ENCODE assay signal across 9 cellular contexts in the genomic region with DNA sequence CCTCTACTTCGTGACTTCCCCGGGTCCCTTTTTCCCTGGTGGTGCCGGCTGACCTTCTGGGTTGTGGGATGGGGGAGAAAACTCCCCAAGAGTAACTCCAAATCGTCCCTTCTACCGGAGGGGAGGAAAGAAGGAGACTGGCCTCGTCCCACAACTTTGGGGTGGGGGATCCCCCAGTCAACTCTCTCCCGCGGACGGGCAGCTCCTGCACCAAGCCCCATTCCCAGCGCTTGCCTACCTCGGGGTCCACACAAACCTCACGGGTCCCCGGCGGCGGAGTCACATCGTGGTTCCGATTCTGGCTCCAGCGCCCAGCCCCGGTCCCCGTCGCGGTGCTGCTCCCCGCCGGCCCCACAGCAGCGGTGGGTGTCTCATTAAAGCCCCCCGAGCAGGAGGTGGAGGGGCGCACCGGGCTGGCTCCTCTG.
DNase-seq lines count a peak whose midpoint lies in the region; ATAC-seq and TF ChIP-seq lines count a peak whose summit lies in the region.
"Had no signal": no experiment of that assay in that cellular context is flagged by ENCODE, and none has a peak within 500 bp of the region (broad histone marks: within the 10 kb centered on the region; RNA-seq: fewer than 3 reads in every experiment).

No MANE protein-coding gene starts in this region.

- no peak for ATAC-seq in HG02885 (IDR thresholded peaks at IDR 0.05; ENCODE audit: poor library complexity, unreplicated experiment)
- no peak for ATAC-seq in HG02852 (IDR thresholded peaks at IDR 0.05; ENCODE audit: unreplicated experiment)
- ATAC-seq in GM18909 (IDR thresholded peaks at IDR 0.05; ENCODE audit: poor library complexity, unreplicated experiment): no peak
- no peak for ATAC-seq in GM19328 (IDR thresholded peaks at IDR 0.05; ENCODE audit: unreplicated experiment)

- H3K79me2 ChIP-seq in ACC112 (ENCODE audit: control insufficient read depth, insufficient read depth, low read length, unreplicated experiment): peaks cover 37% of the 10 kb centered on the region

- H3K27me3 ChIP-seq in ACC112 (ENCODE audit: insufficient read depth, low read length) (no peaks in the 10 kb centered on the region), HL-60 (ENCODE audit: insufficient read depth, poor library complexity, severe bottlenecking) (peaks cover 56% of the 10 kb centered on the region), duodenal mucosa (ENCODE audit: control insufficient read depth in 1 of 2, insufficient read depth in 2 of 2, low read length in 2 of 2) (peaks cover 40 to 48% of the 10 kb centered on the region in 2 donors)

- no peaks in the 10 kb centered on the region for H3K9me3 ChIP-seq in duodenal mucosa (ENCODE audit: control insufficient read depth in 1 of 2, low read length in 2 of 2)

- DNase-seq in HL-60 (ENCODE audit: low read depth in 1 of 2, low spot score in 1 of 2): no peak

- H3K4me3 Mint-ChIP-seq in nephron: peak overlapping the region; percentile 87 to 90 (median 90)

- peaks cover 49% of the 10 kb centered on the region for H3K27me3 Mint-ChIP-seq in nephron (ENCODE audit: low read depth)

- TF ChIP-seq CTCF in HL-60 (IDR thresholded peaks at IDR 0.05; ENCODE audit: insufficient read depth, low read length) (no peak), nephron (IDR thresholded peaks at IDR 0.05; ENCODE audit: unreplicated experiment in 3 of 3) (no peak)

- H3K4me1 Mint-ChIP-seq in nephron: peaks cover 33% of the 10 kb centered on the region

- peak overlapping the region; percentile 94 for H3K4me3 ChIP-seq in ACC112 (ENCODE audit: low read depth, low read length)
- H3K4me3 ChIP-seq in HL-60 (replicated peaks; ENCODE audit: insufficient read depth, low read length): peak overlapping the region; percentile 51
- H3K4me3 ChIP-seq in duodenal mucosa (ENCODE audit: low read depth in 1 of 2, low read length in 2 of 2): peak overlapping the region; percentile 67 to 68

- H3K4me1 ChIP-seq in ACC112 (ENCODE audit: control insufficient read depth, insufficient read depth, low read length, unreplicated experiment) (peaks cover 29% of the 10 kb centered on the region), duodenal mucosa (ENCODE audit: control insufficient read depth in 1 of 2, insufficient read depth in 2 of 2, low read length in 2 of 2) (peaks cover 10 to 13% of the 10 kb centered on the region in 2 donors)

- H3K36me3 Mint-ChIP-seq in nephron (ENCODE audit: low read depth): no peaks in the 10 kb centered on the region

- no peaks in the 10 kb centered on the region for H3K36me3 ChIP-seq in ACC112 (ENCODE audit: insufficient read depth, low read length)
- no peaks in the 10 kb centered on the region for H3K36me3 ChIP-seq in duodenal mucosa (ENCODE audit: control insufficient read depth in 1 of 2, insufficient read depth in 2 of 2, low read length in 2 of 2)

- peak overlapping the region in 1 of 3 experiments; percentile 62 for H3K27ac Mint-ChIP-seq in nephron
- H3K27ac Mint-ChIP-seq: activated T-helper 1 cell treated with anti-CD3 and anti-CD28 coated beads, Interleukin-12 subunit alpha, Interleukin-12 subunit beta, Interleukin-2, Interleukin-4 antibody, amounts not matched to agents 30 ng/mL and 10 ng/mL and 1 ng/mL, durations not matched to agents 14 hours and 24 hours and 36 hours had no signal

- H3K9ac ChIP-seq in duodenal mucosa (ENCODE audit: low read depth in 1 of 2, low read length in 2 of 2): no peak overlapping the region

- H3K9me3 Mint-ChIP-seq in nephron: no peaks in the 10 kb centered on the region
- H3K9me3 Mint-ChIP-seq: activated T-helper 1 cell treated with anti-CD3 and anti-CD28 coated beads, Interleukin-12 subunit alpha, Interleukin-12 subunit beta, Interleukin-2, Interleukin-4 antibody, amounts not matched to agents 30 ng/mL and 10 ng/mL and 1 ng/mL, durations not matched to agents 14 hours and 24 hours and 36 hours had no signal

- H3K27ac ChIP-seq in ACC112 (ENCODE audit: low read depth, low read length) (peak overlapping the region; percentile 10; the same call in 1 of the 2 replicates), HL-60 (replicated peaks) (no peak overlapping the region), duodenal mucosa (ENCODE audit: low read depth, low read length) (no peak overlapping the region)

- peak overlapping the region; percentile 24 for H2AFZ ChIP-seq in ACC112 (ENCODE audit: low read length, unreplicated experiment)
